ENCODE assay signal across 8 cellular contexts in the genomic region with DNA sequence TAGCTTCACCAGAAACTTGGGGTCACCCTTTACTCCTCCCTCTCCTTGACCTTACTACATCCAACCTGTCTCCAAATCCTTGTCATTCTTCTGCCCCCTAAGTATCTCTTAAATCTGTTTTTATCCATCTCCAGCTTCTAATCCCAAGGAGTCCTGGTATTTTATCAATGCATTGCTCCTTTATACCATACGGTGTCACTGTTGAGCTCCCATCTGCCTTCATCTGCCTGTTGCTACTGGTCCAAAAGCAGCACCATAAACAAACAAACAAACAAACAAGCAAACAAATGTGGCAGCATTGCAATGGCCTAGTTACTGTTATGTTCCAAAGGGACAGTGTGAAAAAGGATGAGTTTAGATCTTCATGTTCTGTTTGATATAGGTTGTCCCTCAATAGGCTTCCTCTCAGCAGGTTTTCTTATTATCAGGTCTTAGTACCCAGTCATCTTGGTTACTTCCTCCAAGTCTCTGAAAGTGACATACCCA. TPM values are rescaled to one million over a fixed set of nuclear protein-coding genes. Genes with fewer than 3 reads are reported as not detected.
DNase-seq lines count a peak whose midpoint lies in the region; ATAC-seq, FAIRE-seq and TF ChIP-seq lines count a peak whose summit lies in the region.

No MANE protein-coding gene starts in this region.

- WGBS in upper lobe of left lung, 2 donors, result 4 to 18% methylated on average over 1 of the region's 1 CpG

- H3K4me1 ChIP-seq in upper lobe of left lung, result no peaks in the 10 kb centered on the region

- H3K27me3 ChIP-seq in bronchial epithelial cell (ENCODE audit: control insufficient read depth, insufficient read depth, low read length) (no peaks in the 10 kb centered on the region), upper lobe of left lung (no peaks in the 10 kb centered on the region)

- TF ChIP-seq POLR2A in upper lobe of left lung (IDR thresholded peaks at IDR 0.05), result no peak

- TF ChIP-seq EP300 in upper lobe of left lung (IDR thresholded peaks at IDR 0.05), result no peak

- intact Hi-C loops in left colon (cut with DNase I, micrococcal nuclease), result loop anchor here in 1 of 2 donors (10.0 kb wide), 1 partner anchor 173 kb away; no protein-coding TSS in a partner anchor

- ATAC-seq in left colon (peak; percentile 70), upper lobe of left lung (ENCODE audit: low FRiP score in 2 of 2) (peak in 1 of 2 donors; percentile 79)

- no peak overlapping the region for H3K27ac ChIP-seq in upper lobe of left lung

- peak; percentile 9 to 66 (median 43) for DNase-seq in NCI-H1417 (lab: John Stamatoyannopoulos, UW)
- DNase-seq in NCI-H1417 treated with DMSO at 0.1 percent for 48 hours (lab: John Stamatoyannopoulos, UW), result no peak
- DNase-seq in HFF-Myc (ENCODE audit: extremely low read depth, low read depth), result peak; percentile 33
- DNase-seq in NCI-H748 (lab: John Stamatoyannopoulos, UW; ENCODE audit: unreplicated experiment), result peak; percentile 18
- DNase-seq in bronchial epithelial cell (ENCODE audit: low read depth), result peak; percentile 51
- no peak for DNase-seq in left colon
- no peak for DNase-seq in upper lobe of left lung
- no peak for DNase-seq in stimulated activated naive CD4-positive, alpha-beta T cell treated with Interleukin-2 at 50 U/mL for 16 hours (lab: John Stamatoyannopoulos, UW)

- H3K9me3 ChIP-seq in upper lobe of left lung, result no peaks in the 10 kb centered on the region

- TF ChIP-seq CTCF in HFF-Myc (IDR thresholded peaks at IDR 0.05; ENCODE audit: low read depth, low read length, missing control alignments), result peak; percentile 77
- TF ChIP-seq CTCF in bronchial epithelial cell (IDR thresholded peaks at IDR 0.05; ENCODE audit: insufficient read depth, low read length, severe bottlenecking), result peak; percentile 64
- TF ChIP-seq CTCF in upper lobe of left lung (IDR thresholded peaks at IDR 0.05), result peak; percentile 57 to 84 (median 77)

- H3K4me3 ChIP-seq in HFF-Myc (replicated peaks; ENCODE audit: low read depth, low read length) (no peak overlapping the region), bronchial epithelial cell (ENCODE audit: low read depth, low read length) (no peak overlapping the region), upper lobe of left lung (no peak overlapping the region)

- H3K36me3 ChIP-seq in bronchial epithelial cell (ENCODE audit: control insufficient read depth, insufficient read depth, low read length) (peaks cover 8% of the 10 kb centered on the region), upper lobe of left lung (peaks cover 0 to 27% (median 19%) of the 10 kb centered on the region in 4 donors)

- no peak for FAIRE-seq in bronchial epithelial cell (lab: Jason Lieb, UNC)

RNA-seq across cellular contexts. Expression of gene DNHD1, which starts 34.2 kb away (rescaled TPM):
- total RNA-seq in bronchial epithelial cell, result 4.5 and 8.2 TPM in 2 replicates
- 10 to 100 TPM; 11.8 to 18.9 TPM for total RNA-seq in left colon
- total RNA-seq in upper lobe of left lung, result 10 to 100 TPM; 10.5 to 79.6 (median 21.6) TPM

RNA-seq across cellular contexts. Expression of gene TIMM10B, which starts 50.0 kb away (rescaled TPM):
- total RNA-seq in bronchial epithelial cell (39.5 and 42.1 TPM in 2 replicates), left colon (10 to 100 TPM; 47.8 to 48.6 TPM), upper lobe of left lung (10 to 100 TPM; 21.0 to 53.0 (median 42.6) TPM)

RNA-seq across cellular contexts. Expression of gene ARFIP2, which starts 50.2 kb away (rescaled TPM):
- 59.3 and 72.7 TPM in 2 replicates for total RNA-seq in bronchial epithelial cell
- total RNA-seq in left colon, result 10 to 100 TPM; 70.2 to 85.6 TPM
- total RNA-seq in upper lobe of left lung, result 10 to 100 TPM; 41.7 to 80.7 (median 54.6) TPM

RNA-seq across cellular contexts. Expression of gene TRIM3, which starts 57.6 kb away (rescaled TPM):
- total RNA-seq in bronchial epithelial cell, result 7.6 and 9.9 TPM in 2 replicates
- total RNA-seq in left colon, result 10 to 100 TPM; 37.6 to 49.3 TPM
- total RNA-seq in upper lobe of left lung, result 10 to 100 TPM; 21.4 to 63.9 (median 28.7) TPM

Comparison
In these comparisons a context has a peak if more than half of its experiments do, and no peak if none do; other contexts are left out.
1. DNase-seq: peak in NCI-H1417 (3 of 3), HFF-Myc (single experiment), NCI-H748 (single experiment) and bronchial epithelial cell (single experiment); none in NCI-H1417 treated with DMSO at 0.1 percent for 48 hours (single experiment), left colon (0 of 2), upper lobe of left lung (0 of 2) and stimulated activated naive CD4-positive, alpha-beta T cell treated with Interleukin-2 at 50 U/mL for 16 hours (single experiment).
2. Peak in every context shown above with its lines, with median percentiles within 50 percentile points of each other: CTCF ChIP-seq.